In the genomic region with DNA sequence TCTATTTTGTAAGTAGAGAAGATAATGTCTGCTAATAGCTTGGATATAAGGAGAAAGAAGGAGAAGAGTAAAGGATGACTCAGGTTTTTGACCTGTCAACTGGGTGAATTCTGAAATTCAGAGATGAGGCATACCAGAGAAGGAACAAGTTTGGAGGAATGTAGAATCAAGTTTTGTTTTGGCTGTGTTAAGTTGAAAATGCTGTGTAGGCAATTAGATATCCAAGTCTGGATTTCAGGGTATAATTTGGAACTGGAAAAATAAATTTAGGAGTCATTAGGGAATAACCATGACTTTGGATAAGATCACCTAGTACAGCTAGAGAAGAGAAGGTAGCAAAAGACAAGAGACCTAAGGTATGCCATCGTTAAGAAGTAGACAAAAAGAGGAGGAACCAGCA, we compare ENCODE assay signal across 27 cellular contexts. TPM values are rescaled to one million over a fixed set of nuclear protein-coding genes. Genes with fewer than 3 reads are reported as not detected.
"Had no signal": no experiment of that assay in that cellular context is flagged by ENCODE, and none has a peak within 500 bp of the region (broad histone marks: within the 10 kb centered on the region; RNA-seq: fewer than 3 reads in every experiment).

No MANE protein-coding gene starts in this region.

- H3K9ac ChIP-seq: KMS-11, SK-N-SH had no signal

- H3K4me3 Mint-ChIP-seq: activated CD4-positive, alpha-beta memory T cell treated with anti-CD3 and anti-CD28 coated beads, Interleukin-2, amount 10 ng/mL, durations not matched to agents 7 days and 5 days; activated CD4-positive, alpha-beta T cell treated with anti-CD3 and anti-CD28 coated beads for 36 hours; activated naive CD8-positive, alpha-beta T cell had no signal

- H3K36me3 ChIP-seq: cardiac muscle cell, SJCRH30 had no signal

- H3K27ac Mint-ChIP-seq: activated CD4-positive, alpha-beta memory T cell treated with anti-CD3 and anti-CD28 coated beads, Interleukin-2, amount 10 ng/mL, durations not matched to agents 7 days and 5 days; activated CD4-positive, alpha-beta T cell treated with anti-CD3 and anti-CD28 coated beads for 36 hours; activated naive CD8-positive, alpha-beta T cell had no signal

- FAIRE-seq: astrocyte had no signal

- ATAC-seq: activated CD4-positive, alpha-beta T cell treated with anti-CD3 and anti-CD28 coated beads for 36 hours had no signal

- H3K9me3 ChIP-seq: SJCRH30 had no signal

- H3K27ac ChIP-seq: cardiac muscle cell, KMS-11, Peyer's patch, RWPE1, SJCRH30, VCaP had no signal

- H3K4me1 Mint-ChIP-seq: activated CD4-positive, alpha-beta T cell treated with anti-CD3 and anti-CD28 coated beads for 36 hours had no signal

- H3K27me3 Mint-ChIP-seq: activated CD4-positive, alpha-beta memory T cell treated with anti-CD3 and anti-CD28 coated beads, Interleukin-2, amount 10 ng/mL, durations not matched to agents 7 days and 5 days; activated CD4-positive, alpha-beta T cell treated with anti-CD3 and anti-CD28 coated beads for 36 hours; activated naive CD8-positive, alpha-beta T cell; brain had no signal

- H3K4me3 ChIP-seq: cardiac muscle cell, Peyer's patch, SJCRH30 had no signal

- H3K27me3 ChIP-seq: cardiac muscle cell, Peyer's patch, SJCRH30 had no signal

- DNase-seq: activated CD4-positive, alpha-beta memory T cell treated with anti-CD3 and anti-CD28 coated beads, Interleukin-2, amount 10 ng/mL, durations not matched to agents 7 days and 5 days; activated CD4-positive, alpha-beta T cell treated with anti-CD3 and anti-CD28 coated beads for 36 hours; activated CD4-positive, alpha-beta T cell treated with anti-CD3 and anti-CD28 coated beads, Interleukin-2, amount 50 U/mL, for 1 hour; activated CD8-positive, alpha-beta memory T cell treated with anti-CD3 and anti-CD28 coated beads, Interleukin-2, amount 50 U/mL, for 48 hours; activated naive CD4-positive, alpha-beta T cell; activated T-cell treated with anti-CD3 and anti-CD28 coated beads, Interleukin-2, amount 50 U/mL, for 1 hour; amygdala; cerebellar nuclear complex; MM.1S; NCI-H1105; NCI-H1436 treated with DMSO at 0.1 percent for 48 hours; NCI-H187; NCI-H2081; NCI-H510A treated with DMSO at 0.1 percent for 48 hours; NCI-H69; Peyer's patch; Right ventricle myocardium superior; SJCRH30; SK-N-SH; T-helper 1 cell had no signal

- H3K4me1 ChIP-seq: Peyer's patch, SJCRH30 had no signal

- H3K4me2 ChIP-seq: KMS-11, SK-N-SH had no signal

RNA-seq across cellular contexts. Expression of gene GNG4, which starts 22.4 kb away (rescaled TPM):
- total RNA-seq: Right ventricle myocardium superior had no signal
- polyA plus RNA-seq: cardiac muscle cell had no signal
